3 cellular contexts compared by ENCODE assay signal in the genomic region with DNA sequence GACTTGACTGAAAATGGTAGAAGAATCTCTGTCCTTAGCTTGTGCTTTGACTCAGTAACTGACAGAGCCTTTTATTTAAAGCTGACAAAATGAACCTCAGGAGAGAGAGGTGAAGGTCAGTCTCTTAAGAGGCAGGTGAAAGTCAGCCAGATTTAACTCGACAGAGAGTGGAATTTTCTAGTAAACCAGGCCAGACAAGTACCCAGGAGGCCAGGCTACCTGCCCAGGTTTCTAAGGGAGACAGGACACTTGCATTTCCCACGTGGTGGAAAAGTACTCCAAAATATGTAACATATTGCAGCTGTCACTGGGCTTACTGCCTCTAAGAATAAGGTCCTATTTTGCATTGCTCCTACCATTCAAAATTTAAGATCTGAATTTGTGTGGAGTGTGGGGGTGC.
TF ChIP-seq lines count a peak whose summit lies in the region.

No MANE protein-coding gene starts in this region.

TF ChIP-seq in IMR-90, 13 proteins besides CTCF, POLR2A, EP300 and RAD21:
- TF ChIP-seq CHD1 (IDR thresholded peaks at IDR 0.05; ENCODE audit: low read depth, low read length) (no peak), MAZ (IDR thresholded peaks at IDR 0.05; ENCODE audit: borderline replicate concordance, low read depth, low read length) (no peak), MAFK (IDR thresholded peaks at IDR 0.05; ENCODE audit: low read depth, low read length) (no peak), SMC3 (IDR thresholded peaks at IDR 0.05; ENCODE audit: low read depth, low read length) (no peak), BHLHE40 (IDR thresholded peaks at IDR 0.05; ENCODE audit: low read depth, low read length) (no peak)

TF ChIP-seq in H1, 55 proteins besides CTCF, POLR2A, EP300 and RAD21:
- TF ChIP-seq CHD1 (IDR thresholded peaks at IDR 0.05; ENCODE audit: low read depth, low read length): no peak
- TF ChIP-seq EGR1 (IDR thresholded peaks at IDR 0.05; ENCODE audit: borderline replicate concordance, low read depth, low read length): no peak
- TF ChIP-seq JUN (IDR thresholded peaks at IDR 0.05; ENCODE audit: low read depth, low read length): no peak
- no peak for TF ChIP-seq SAP30 (IDR thresholded peaks at IDR 0.05; ENCODE audit: insufficient read depth, insufficient replicate concordance, low read length)
- no peak for TF ChIP-seq CEBPB (IDR thresholded peaks at IDR 0.05; ENCODE audit: low read depth, low read length)
- no peak for TF ChIP-seq RXRA (IDR thresholded peaks at IDR 0.05; ENCODE audit: insufficient read depth, low read depth, low read length)

TF ChIP-seq in HepG2, 621 proteins besides CTCF, POLR2A, EP300 and RAD21:
- TF ChIP-seq, protein P1, sequence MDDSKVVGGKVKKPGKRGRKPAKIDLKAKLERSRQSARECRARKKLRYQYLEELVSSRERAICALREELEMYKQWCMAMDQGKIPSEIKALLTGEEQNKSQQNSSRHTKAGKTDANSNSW (CRISPR knock-in tag; IDR thresholded peaks at IDR 0.05; ENCODE audit: borderline replicate concordance): no peak
